In the genomic region with DNA sequence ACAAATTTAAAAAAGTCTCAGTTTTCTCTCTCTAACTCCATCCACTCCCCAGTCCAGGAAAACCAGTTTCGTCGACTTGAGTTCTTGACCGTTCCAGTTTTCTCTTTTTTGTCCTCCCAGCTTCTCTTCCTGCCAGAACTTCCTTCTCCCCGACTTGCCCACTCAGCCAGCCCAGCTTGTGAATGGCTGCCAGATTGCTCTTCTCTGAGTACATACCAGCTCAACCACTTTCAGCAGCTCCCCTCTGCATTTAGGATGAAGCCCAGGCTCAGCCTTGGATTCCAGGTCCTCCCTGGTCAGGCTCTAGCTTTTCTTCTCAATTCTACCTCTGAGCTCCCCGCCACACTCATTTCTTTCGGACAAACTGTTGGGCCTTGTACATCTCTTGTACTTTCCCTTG, we compare ENCODE assay signal across 22 cellular contexts. TPM values are rescaled to one million over a fixed set of nuclear protein-coding genes. Genes with fewer than 3 reads are reported as not detected.
"Had no signal": no experiment of that assay in that cellular context is flagged by ENCODE, and none has a peak within 500 bp of the region (broad histone marks: within the 10 kb centered on the region; RNA-seq: fewer than 3 reads in every experiment).

No MANE protein-coding gene starts in this region.

- H3K4me3 Mint-ChIP-seq: activated CD4-positive, alpha-beta T cell treated with anti-CD3 and anti-CD28 coated beads, Interleukin-2, amount 10 ng/mL, durations not matched to agents 7 days and 5 days; activated T-cell treated with anti-CD3 and anti-CD28 coated beads, Interleukin-2, amount 50 U/mL, for 72 hours; central memory CD8-positive, alpha-beta T cell; naive thymus-derived CD8-positive, alpha-beta T cell; T-helper 2 cell treated with Interferon-gamma antibody and Interleukin-4, amounts not matched to agents 5 μg/mL and 100 μg/mL, for 36 hours had no signal

- H3K27ac ChIP-seq: coronary artery had no signal

- H3K27ac Mint-ChIP-seq: activated CD4-positive, alpha-beta T cell treated with anti-CD3 and anti-CD28 coated beads, Interleukin-2, amount 10 ng/mL, durations not matched to agents 7 days and 5 days; activated naive CD4-positive, alpha-beta T cell treated with anti-CD3 and anti-CD28 coated beads, Interleukin-2, amount 50 U/mL, for 72 hours; activated T-cell treated with anti-CD3 and anti-CD28 coated beads, Interleukin-2, amount 50 U/mL, for 72 hours; T-helper 2 cell treated with Interferon-gamma antibody and Interleukin-4, amounts not matched to agents 5 μg/mL and 100 μg/mL, for 36 hours had no signal

- H3K4me3 ChIP-seq: coronary artery, lung, mucosa of descending colon had no signal

- H3K9me3 ChIP-seq: mucosa of descending colon had no signal

- H3K9me3 Mint-ChIP-seq: activated CD4-positive, alpha-beta T cell treated with anti-CD3 and anti-CD28 coated beads, Interleukin-2, amount 10 ng/mL, durations not matched to agents 7 days and 5 days; activated naive CD4-positive, alpha-beta T cell treated with anti-CD3 and anti-CD28 coated beads, Interleukin-2, amount 50 U/mL, for 72 hours; activated T-cell treated with anti-CD3 and anti-CD28 coated beads, Interleukin-2, amount 50 U/mL, for 72 hours; central memory CD8-positive, alpha-beta T cell; naive thymus-derived CD8-positive, alpha-beta T cell; T-helper 2 cell treated with Interferon-gamma antibody and Interleukin-4, amounts not matched to agents 5 μg/mL and 100 μg/mL, for 36 hours had no signal

- H3K27me3 Mint-ChIP-seq: activated CD4-positive, alpha-beta T cell treated with anti-CD3 and anti-CD28 coated beads, Interleukin-2, amount 10 ng/mL, durations not matched to agents 7 days and 5 days; central memory CD8-positive, alpha-beta T cell had no signal

- ATAC-seq: activated naive CD4-positive, alpha-beta T cell treated with anti-CD3 and anti-CD28 coated beads, Interleukin-2, amount 50 U/mL, for 72 hours; activated T-cell treated with anti-CD3 and anti-CD28 coated beads, Interleukin-2, amount 50 U/mL, for 72 hours; mucosa of descending colon; naive thymus-derived CD8-positive, alpha-beta T cell; sciatic nerve; stimulated activated naive CD8-positive, alpha-beta T cell treated with anti-CD3 and anti-CD28 coated beads, Interleukin-15, Interleukin-2, amounts not matched to agents 100 U/mL and 50 U/mL, for 24 hours had no signal

- DNase-seq: activated CD4-positive, alpha-beta T cell treated with anti-CD3 and anti-CD28 coated beads, Interleukin-2, amount 10 ng/mL, durations not matched to agents 7 days and 5 days; activated CD4-positive, CD25-positive, alpha-beta regulatory T cell; activated CD8-positive, alpha-beta memory T cell treated with anti-CD3 and anti-CD28 coated beads, Interleukin-2, amount 50 U/mL, for 48 hours; activated gamma-delta T cell; activated T-cell treated with anti-CD3 and anti-CD28 coated beads, Interleukin-2, amount 50 U/mL, for 72 hours; effector CD4-positive, alpha-beta T cell; mucosa of descending colon; naive thymus-derived CD8-positive, alpha-beta T cell; occipital lobe; stimulated activated naive CD8-positive, alpha-beta T cell treated with anti-CD3 and anti-CD28 coated beads, Interleukin-15, Interleukin-2, amounts not matched to agents 100 U/mL and 50 U/mL, for 24 hours; SW 1271 had no signal

- H3K36me3 Mint-ChIP-seq: activated naive CD4-positive, alpha-beta T cell treated with anti-CD3 and anti-CD28 coated beads, Interleukin-2, amount 50 U/mL, for 72 hours had no signal

RNA-seq across cellular contexts. Expression of a gene that starts 1.4 kb away (rescaled TPM):
- total RNA-seq: activated CD4-positive, alpha-beta T cell treated with anti-CD3 and anti-CD28 coated beads, Interleukin-2, amount 10 ng/mL, durations not matched to agents 7 days and 5 days; activated naive CD4-positive, alpha-beta T cell treated with anti-CD3 and anti-CD28 coated beads, Interleukin-2, amount 50 U/mL, for 72 hours; activated T-cell treated with anti-CD3 and anti-CD28 coated beads, Interleukin-2, amount 50 U/mL, for 72 hours; endothelial cell of umbilical vein; fibroblast of lung; frontal cortex; mucosa of descending colon; naive thymus-derived CD8-positive, alpha-beta T cell; occipital lobe; pulmonary artery endothelial cell; sciatic nerve; ureter had no signal
- polyA plus RNA-seq: endothelial cell of umbilical vein; fibroblast of lung; naive thymus-derived CD8-positive, alpha-beta T cell had no signal
